ENCODE assay signal across 1 cellular context in the genomic region with DNA sequence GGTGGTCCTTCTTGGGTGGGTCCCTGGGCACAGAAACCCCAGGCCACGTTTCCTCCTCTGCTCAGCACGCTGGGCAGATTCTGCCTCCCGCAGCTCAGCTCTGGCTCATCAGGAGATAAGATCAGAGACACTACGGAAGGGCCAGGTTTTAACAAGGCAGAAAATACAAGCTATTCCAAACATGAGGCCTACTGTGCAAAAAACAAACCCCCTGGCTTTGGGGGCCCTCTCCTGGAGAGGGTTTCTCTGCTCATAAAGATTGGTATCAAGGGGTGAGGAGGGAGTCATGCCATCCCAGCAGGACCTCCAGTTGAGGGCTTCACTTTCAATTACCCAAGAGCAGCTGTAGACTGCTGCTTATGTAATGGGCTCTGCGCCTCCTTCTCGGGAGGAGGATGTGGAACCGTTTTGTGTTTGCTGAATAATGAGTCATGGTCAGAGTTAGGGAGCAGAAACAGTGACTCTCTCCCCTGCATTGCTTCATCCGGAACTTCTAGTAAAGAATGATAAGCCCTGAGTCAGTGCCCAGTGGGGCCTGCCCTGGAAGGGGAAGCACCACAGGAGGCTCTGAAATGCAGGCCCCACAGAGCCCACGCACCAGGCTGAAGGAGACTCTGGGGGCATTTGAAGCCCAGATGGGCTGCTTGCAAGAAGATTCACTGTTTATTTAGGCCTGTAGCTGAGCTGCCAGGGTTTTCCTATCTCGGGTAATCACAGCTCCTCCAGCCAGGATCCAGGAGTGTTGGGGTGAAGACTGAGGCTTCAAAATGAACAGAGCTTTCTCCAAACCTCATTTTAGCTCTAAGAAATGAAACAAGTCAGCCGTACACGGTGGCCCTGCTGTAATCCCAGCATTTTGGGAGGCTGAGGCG.
A peak's percentile ranks its signal among the peaks of the same experiment; 100 is the strongest.
TF ChIP-seq lines count a peak whose summit lies in the region.

No MANE protein-coding gene starts in this region.

TF ChIP-seq in GM12878, 131 proteins besides CTCF, POLR2A, EP300 and RAD21 (continued from another document):
- TF ChIP-seq BCLAF1 (IDR thresholded peaks at IDR 0.05) (no peak), TAF1 (IDR thresholded peaks at IDR 0.05; ENCODE audit: borderline replicate concordance, low read depth, low read length) (peak; percentile 49; the same call in 1 of the 2 replicates), SRF (IDR thresholded peaks at IDR 0.05; ENCODE audit: low read depth in 2 of 2, low read length in 2 of 2) (no peak), ZNF687 (IDR thresholded peaks at IDR 0.05) (peak; percentile 95), SMAD5 (IDR thresholded peaks at IDR 0.05; ENCODE audit: low read depth) (no peak), TBL1XR1 (IDR thresholded peaks at IDR 0.05; ENCODE audit: low read depth, low read length) (peak; percentile 41; the same call in 1 of the 2 replicates), TCF7 (IDR thresholded peaks at IDR 0.05; ENCODE audit: borderline replicate concordance) (0 out of 2 replicates have a peak, but pooled peaks have one; percentile 25), ZNF217 (IDR thresholded peaks at IDR 0.05) (0 out of 2 replicates have a peak, but pooled peaks have one; percentile 32), STAT1 (conservative IDR thresholded peaks at IDR 0.05) (no peak), RB1 (IDR thresholded peaks at IDR 0.05; ENCODE audit: borderline replicate concordance) (no peak), MYB (IDR thresholded peaks at IDR 0.05; ENCODE audit: borderline replicate concordance, low read depth, low read length) (no peak), FOXM1 (IDR thresholded peaks at IDR 0.05; ENCODE audit: low read depth, low read length) (peak; percentile 70), MLLT1 (IDR thresholded peaks at IDR 0.05) (no peak), CHD2 (IDR thresholded peaks at IDR 0.05; ENCODE audit: borderline replicate concordance, low read depth, low read length) (peak; percentile 44; the same call in 1 of the 2 replicates), NRF1 (conservative IDR thresholded peaks at IDR 0.05; ENCODE audit: low read depth, low read length) (no peak), ZSCAN29 (IDR thresholded peaks at IDR 0.05) (peak; percentile 60; the same call in 1 of the 2 replicates), GABPA (IDR thresholded peaks at IDR 0.05; ENCODE audit: low read depth) (0 out of 2 replicates have a peak, but pooled peaks have one; percentile 49), ZNF384 (IDR thresholded peaks at IDR 0.05; ENCODE audit: borderline replicate concordance, low read depth, low read length) (no peak), PKNOX1 (IDR thresholded peaks at IDR 0.05) (no peak), SIX5 (IDR thresholded peaks at IDR 0.05; ENCODE audit: low read depth, low read length, severe bottlenecking) (no peak), HDGF (IDR thresholded peaks at IDR 0.05) (0 out of 2 replicates have a peak, but pooled peaks have one; percentile 16), LARP7 (IDR thresholded peaks at IDR 0.05) (no peak), KAT2A (conservative IDR thresholded peaks at IDR 0.05; ENCODE audit: control insufficient read depth, low read depth, low read length) (no peak)
- TF ChIP-seq, protein P1, sequence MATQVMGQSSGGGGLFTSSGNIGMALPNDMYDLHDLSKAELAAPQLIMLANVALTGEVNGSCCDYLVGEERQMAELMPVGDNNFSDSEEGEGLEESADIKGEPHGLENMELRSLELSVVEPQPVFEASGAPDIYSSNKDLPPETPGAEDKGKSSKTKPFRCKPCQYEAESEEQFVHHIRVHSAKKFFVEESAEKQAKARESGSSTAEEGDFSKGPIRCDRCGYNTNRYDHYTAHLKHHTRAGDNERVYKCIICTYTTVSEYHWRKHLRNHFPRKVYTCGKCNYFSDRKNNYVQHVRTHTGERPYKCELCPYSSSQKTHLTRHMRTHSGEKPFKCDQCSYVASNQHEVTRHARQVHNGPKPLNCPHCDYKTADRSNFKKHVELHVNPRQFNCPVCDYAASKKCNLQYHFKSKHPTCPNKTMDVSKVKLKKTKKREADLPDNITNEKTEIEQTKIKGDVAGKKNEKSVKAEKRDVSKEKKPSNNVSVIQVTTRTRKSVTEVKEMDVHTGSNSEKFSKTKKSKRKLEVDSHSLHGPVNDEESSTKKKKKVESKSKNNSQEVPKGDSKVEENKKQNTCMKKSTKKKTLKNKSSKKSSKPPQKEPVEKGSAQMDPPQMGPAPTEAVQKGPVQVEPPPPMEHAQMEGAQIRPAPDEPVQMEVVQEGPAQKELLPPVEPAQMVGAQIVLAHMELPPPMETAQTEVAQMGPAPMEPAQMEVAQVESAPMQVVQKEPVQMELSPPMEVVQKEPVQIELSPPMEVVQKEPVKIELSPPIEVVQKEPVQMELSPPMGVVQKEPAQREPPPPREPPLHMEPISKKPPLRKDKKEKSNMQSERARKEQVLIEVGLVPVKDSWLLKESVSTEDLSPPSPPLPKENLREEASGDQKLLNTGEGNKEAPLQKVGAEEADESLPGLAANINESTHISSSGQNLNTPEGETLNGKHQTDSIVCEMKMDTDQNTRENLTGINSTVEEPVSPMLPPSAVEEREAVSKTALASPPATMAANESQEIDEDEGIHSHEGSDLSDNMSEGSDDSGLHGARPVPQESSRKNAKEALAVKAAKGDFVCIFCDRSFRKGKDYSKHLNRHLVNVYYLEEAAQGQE (IDR thresholded peaks at IDR 0.05; ENCODE audit: low read depth, low read length) = no peak
